ENCODE assay signal across 8 cellular contexts in the genomic region with DNA sequence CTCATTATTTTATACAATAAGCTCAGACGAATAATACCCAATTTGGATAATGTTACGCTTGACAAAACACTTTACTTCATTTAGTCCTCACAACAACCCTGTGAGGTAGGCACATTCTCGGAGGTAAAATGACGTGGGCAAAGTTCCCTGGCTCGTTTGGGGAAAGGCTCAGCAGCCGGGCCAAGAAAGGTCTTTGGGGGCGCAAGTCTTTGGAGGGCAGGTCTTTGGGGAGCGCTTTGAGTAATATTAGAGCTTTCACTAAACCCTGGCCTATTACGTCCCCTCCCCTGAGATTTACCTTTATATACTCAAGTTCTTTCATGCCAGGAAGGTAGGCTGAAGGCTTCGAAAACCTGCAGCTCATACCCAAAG. TPM values are rescaled to one million over a fixed set of nuclear protein-coding genes. Genes with fewer than 3 reads are reported as not detected.
DNase-seq lines count a peak whose midpoint lies in the region; ATAC-seq and TF ChIP-seq lines count a peak whose summit lies in the region.

No MANE protein-coding gene starts in this region.

- H2AFZ ChIP-seq in DND-41 (ENCODE audit: low read depth, low read length): peak overlapping the region; percentile 99
- H2AFZ ChIP-seq in IMR-90 (replicated peaks; ENCODE audit: low read length, poor library complexity): peak overlapping the region; percentile 98

- H3K4me3 ChIP-seq in DND-41 (ENCODE audit: low read depth in 1 of 2, low read length in 2 of 2) (peak overlapping the region; percentile 68 to 91; a peak in 3 of 4 replicates), IMR-90 (ENCODE audit: insufficient read depth, low read depth, low read length) (peak overlapping the region; percentile 85), body of pancreas (peak overlapping the region; percentile 63 to 67), liver (ENCODE audit: low read depth in 1 of 3, low read length in 3 of 3) (peak overlapping the region; percentile 63 to 98 (median 97)), tibial nerve (peak overlapping the region; percentile 59 to 83 (median 65))

- no peak for TF ChIP-seq CTCF in DND-41 (IDR thresholded peaks at IDR 0.05; ENCODE audit: borderline replicate concordance, extremely low read depth, low read length, poor library complexity, severe bottlenecking)
- no peak for TF ChIP-seq CTCF in IMR-90 (conservative IDR thresholded peaks at IDR 0.05; ENCODE audit: low read depth, low read length)
- no peak for TF ChIP-seq CTCF in body of pancreas (IDR thresholded peaks at IDR 0.05)
- TF ChIP-seq CTCF in liver (IDR thresholded peaks at IDR 0.05; ENCODE audit: low read depth, low read length, missing input control): no peak
- TF ChIP-seq CTCF in tibial nerve (IDR thresholded peaks at IDR 0.05): no peak

- H3K9ac ChIP-seq in DND-41 (ENCODE audit: low read depth, low read length) (peak overlapping the region; percentile 89), IMR-90 (ENCODE audit: low read depth, low read length) (peak overlapping the region; percentile 97), liver (ENCODE audit: low read depth in 1 of 2, low read length in 2 of 2) (peak overlapping the region; percentile 88 to 97)

- H3K4ac ChIP-seq in IMR-90 (ENCODE audit: low read depth, low read length): peak overlapping the region; percentile 97

- peak overlapping the region; percentile 97 for H2BK5ac ChIP-seq in IMR-90 (ENCODE audit: low read depth, low read length, poor library complexity, severe bottlenecking)

- H3K27ac ChIP-seq in DND-41 (ENCODE audit: low read length): peak overlapping the region; percentile 99
- peak overlapping the region; percentile 98 for H3K27ac ChIP-seq in IMR-90 (ENCODE audit: insufficient read depth, low read length)
- peak overlapping the region; percentile 89 to 94 (median 90) for H3K27ac ChIP-seq in body of pancreas
- H3K27ac ChIP-seq in liver (ENCODE audit: low read depth in 1 of 2, low read length in 2 of 2): peak overlapping the region; percentile 99
- H3K27ac ChIP-seq in tibial nerve: peak overlapping the region; percentile 95 to 99 (median 96)

- dilution Hi-C loops in IMR-90 (cut with HindIII; ENCODE audit: low sequenced_read_pairs, unreplicated experiment): no loop called here

- H3K27me3 ChIP-seq in DND-41 (ENCODE audit: insufficient read depth, low read length, poor library complexity) (no peaks in the 10 kb centered on the region), IMR-90 (ENCODE audit: control insufficient read depth, insufficient read depth, low read length) (no peaks in the 10 kb centered on the region), body of pancreas (no peaks in the 10 kb centered on the region), liver (ENCODE audit: control insufficient read depth in 4 of 4, insufficient read depth in 4 of 4, low read length in 3 of 4) (no peaks in the 10 kb centered on the region), tibial nerve (no peaks in the 10 kb centered on the region)

- TF ChIP-seq EP300 in tibial nerve (IDR thresholded peaks at IDR 0.05): no peak

- peak overlapping the region; percentile 92; the same call in 1 of the 2 replicates for H3K56ac ChIP-seq in IMR-90 (ENCODE audit: extremely low read depth, insufficient read depth, low read length)

- no peak for ATAC-seq in DND-41 (ENCODE audit: insufficient read depth, low read depth)
- ATAC-seq in IMR-90 (ENCODE audit: low read depth): no peak
- no peak for ATAC-seq in body of pancreas

- H2AK9ac ChIP-seq in IMR-90 (replicated peaks; ENCODE audit: low read depth, low read length, poor library complexity): peak overlapping the region; percentile 77

- in situ Hi-C loops in IMR-90 (cut with MboI; ENCODE audit: low sequenced_read_pairs): no loop called here

- H3K4me1 ChIP-seq in DND-41 (ENCODE audit: insufficient read depth, low read length): peaks cover 38% of the 10 kb centered on the region
- peaks cover 6% of the 10 kb centered on the region; the same call in 1 of the 2 replicates for H3K4me1 ChIP-seq in IMR-90 (ENCODE audit: control insufficient read depth, insufficient read depth, low read length)
- H3K4me1 ChIP-seq in body of pancreas: peaks cover 20% of the 10 kb centered on the region
- peaks cover 4 to 23% (median 6%) of the 10 kb centered on the region in 4 donors for H3K4me1 ChIP-seq in liver (ENCODE audit: control insufficient read depth in 4 of 4, insufficient read depth in 4 of 4, low read length in 3 of 4)
- H3K4me1 ChIP-seq in tibial nerve: peaks cover 0 to 36% (median 10%) of the 10 kb centered on the region in 4 donors

- H4K5ac ChIP-seq in IMR-90 (ENCODE audit: low read depth, low read length): peak overlapping the region; percentile 91

- peaks cover 32% of the 10 kb centered on the region for H3K79me2 ChIP-seq in DND-41 (ENCODE audit: insufficient read depth, low read length)

- H3K4me2 ChIP-seq in DND-41 (ENCODE audit: insufficient read depth, low read length) (peak overlapping the region; percentile 87), IMR-90 (ENCODE audit: low read depth, low read length) (peak overlapping the region; percentile 85)

- H2BK20ac ChIP-seq in IMR-90 (ENCODE audit: low read depth, low read length): 0 out of 2 replicates have a peak overlapping the region, but pooled peaks have one; percentile 9

- peak overlapping the region; percentile 95 for H3K14ac ChIP-seq in IMR-90 (replicated peaks; ENCODE audit: low read depth, low read length)

- H2AK5ac ChIP-seq in IMR-90 (ENCODE audit: low read depth, low read length): peak overlapping the region; percentile 81

- TF ChIP-seq POLR2A in IMR-90 (IDR thresholded peaks at IDR 0.05; ENCODE audit: low read depth, low read length) (no peak), body of pancreas (IDR thresholded peaks at IDR 0.05) (no peak), tibial nerve (IDR thresholded peaks at IDR 0.05) (no peak)

- H3K36me3 ChIP-seq in DND-41 (ENCODE audit: insufficient read depth, low read length) (peaks cover 5% of the 10 kb centered on the region), IMR-90 (ENCODE audit: control insufficient read depth, insufficient read depth, low read length) (no peaks in the 10 kb centered on the region), body of pancreas (replicated peaks in 1 of 2; ENCODE audit: insufficient read depth in 1 of 2, low read depth in 2 of 2) (no peaks in the 10 kb centered on the region), liver (ENCODE audit: control insufficient read depth in 4 of 4, insufficient read depth in 3 of 4, low read depth in 1 of 4, low read length in 3 of 4) (no peaks in the 10 kb centered on the region), tibial nerve (no peaks in the 10 kb centered on the region)

- H3K79me1 ChIP-seq in IMR-90 (ENCODE audit: low read depth in 1 of 2, low read length in 2 of 2): peaks cover 12 to 30% of the 10 kb centered on the region in 2 experiments; a peak in 3 of 4 replicates

- peak overlapping the region; percentile 98 for H2BK120ac ChIP-seq in IMR-90 (ENCODE audit: low read depth, low read length)

- peak overlapping the region; percentile 95 for H3K18ac ChIP-seq in IMR-90 (ENCODE audit: low read depth, low read length)

- H3K9me3 ChIP-seq in DND-41 (ENCODE audit: insufficient read depth, low read length, severe bottlenecking) (no peaks in the 10 kb centered on the region), IMR-90 (ENCODE audit: control insufficient read depth, insufficient read depth, low read length) (no peaks in the 10 kb centered on the region), body of pancreas (no peaks in the 10 kb centered on the region), liver (ENCODE audit: control insufficient read depth in 4 of 4, low read length in 3 of 4) (no peaks in the 10 kb centered on the region), tibial nerve (no peaks in the 10 kb centered on the region)

- H4K20me1 ChIP-seq in DND-41 (ENCODE audit: insufficient read depth, low read length) (no peaks in the 10 kb centered on the region), IMR-90 (ENCODE audit: insufficient read depth, low read length) (no peaks in the 10 kb centered on the region)

- no TSS peak for BruUV-seq in IMR-90 (replicated peaks; lab: Mats Ljungman, UMichigan)

- peak overlapping the region; percentile 78 for H3K23ac ChIP-seq in IMR-90 (ENCODE audit: low read depth, low read length)

- peak overlapping the region; percentile 99 for H4K8ac ChIP-seq in IMR-90 (ENCODE audit: low read depth in 2 of 2, low read length in 2 of 2)

- CTCF ChIA-PET in IMR-90 (lab: Yijun Ruan, JAX): interaction anchor here (1.3 kb wide), 1 partner anchor 411 kb away, joined by 3 read pairs; no protein-coding TSS in a partner anchor

- intact Hi-C loops in IMR-90 (cut with micrococcal nuclease): loop anchor here (1.0 to 5.0 kb wide), 3 partner anchors 92 to 503 kb away; partner anchors contain the start of gene FOSL2
- intact Hi-C loops in body of pancreas (cut with DNase I): no loop called here

- no peak for DNase-seq in DND-41
- no peak for DNase-seq in IMR-90
- DNase-seq in body of pancreas: peak in 3 of 4 donors; percentile 15 to 20 (median 16)
- no peak for DNase-seq in tibial nerve (ENCODE audit: low spot score in 2 of 2)
- DNase-seq in OCI-M1 (lab: John Stamatoyannopoulos, UW): no peak
- DNase-seq in NCI-H226: no peak
- no peak for DNase-seq in GM19240 (ENCODE audit: insufficient read length, low spot score)

- peak overlapping the region; percentile 98; the same call in 2 of the 3 replicates for H2BK15ac ChIP-seq in IMR-90 (ENCODE audit: low read depth, low read length)

- TF ChIP-seq RAD21 in IMR-90 (IDR thresholded peaks at IDR 0.05; ENCODE audit: low read length) (no peak), liver (IDR thresholded peaks at IDR 0.05) (no peak)

- H3K9me1 ChIP-seq in IMR-90 (ENCODE audit: insufficient read depth, low read length): peaks cover 4% of the 10 kb centered on the region

- peak overlapping the region; percentile 98 for H4K91ac ChIP-seq in IMR-90 (ENCODE audit: insufficient read depth, low read depth, low read length)

- no CpG with 5 or more reads among the region's 10 CpGs for WGBS in IMR-90 (ENCODE audit: extremely low coverage in 2 of 2, insufficient read length in 1 of 2), 2 experiments
- WGBS in body of pancreas, 2 donors: 7 to 14% methylated on average over 10 of the region's 10 CpGs
- WGBS in liver: 10% methylated on average over 10 of the region's 10 CpGs
- 11 to 13% methylated on average over 10 of the region's 10 CpGs for WGBS in tibial nerve, 2 donors

- POLR2A ChIA-PET in IMR-90 (lab: Charles Lee; ENCODE audit: unreplicated experiment): no interaction called here

RNA-seq across cellular contexts. Expression of gene RBKS, which starts 0.4 kb away (rescaled TPM):
- 0.83 and 1.1 TPM in 2 replicates for total RNA-seq in IMR-90 (2012; rRNA removed)
- polyA plus RNA-seq in IMR-90 (2012; rRNA removed): 1.1 and 1.4 TPM in 2 replicates
- polyA plus RNA-seq in IMR-90 (2012; cell fraction: cytosol; rRNA removed): 0.97 and 1.7 TPM in 2 replicates
- 1.2 and 1.8 TPM in 2 replicates for polyA plus RNA-seq in IMR-90 (2012; cell fraction: nucleus; rRNA removed; ENCODE audit: low replicate concordance)
- 1 to 10 TPM; 1.0 to 7.6 TPM for total RNA-seq in body of pancreas
- total RNA-seq in liver: 10 to 100 TPM in 1 of 2 donors, 1 to 10 TPM in 1; 6.3 to 14.6 TPM
- polyA plus RNA-seq in liver: 10 to 100 TPM; 15.8 to 18.8 TPM
- 1 to 10 TPM; 1.2 to 8.1 (median 4.4) TPM for total RNA-seq in tibial nerve

RNA-seq across cellular contexts. Expression of gene BABAM2, which starts 0.8 kb away (rescaled TPM):
- total RNA-seq in IMR-90 (2012; rRNA removed) (16.7 and 23.1 TPM in 2 replicates), body of pancreas (10 to 100 TPM; 20.5 to 22.4 TPM), liver (10 to 100 TPM in 1 of 2 donors, 1 to 10 TPM in 1; 9.9 to 13.6 TPM), tibial nerve (10 to 100 TPM; 24.3 to 46.1 (median 44.5) TPM)
- polyA plus RNA-seq in IMR-90 (2012; rRNA removed) (20.3 and 20.9 TPM in 2 replicates), liver (10 to 100 TPM; 14.2 to 17.0 TPM)
- 11.4 TPM in 2 replicates for polyA plus RNA-seq in IMR-90 (2012; cell fraction: cytosol; rRNA removed)
- 4.4 and 16.0 TPM in 2 replicates for polyA plus RNA-seq in IMR-90 (2012; cell fraction: nucleus; rRNA removed; ENCODE audit: low replicate concordance)

Comparison
In these comparisons a context has a peak if more than half of its experiments do, and no peak if none do; other contexts are left out.
1. DNase-seq: peak in body of pancreas (3 of 4); none in DND-41 (single experiment), IMR-90 (single experiment), tibial nerve (0 of 2), OCI-M1 (single experiment), NCI-H226 (single experiment) and GM19240 (single experiment).
2. Peak in every context shown above with its lines, with median percentiles within 50 percentile points of each other: H3K27ac ChIP-seq, H3K4me3 ChIP-seq and H3K9ac ChIP-seq.